ENCODE assay signal across 9 cellular contexts in genomic region chr11:88359529-88359928, GRCh38. TPM values are rescaled to one million over a fixed set of nuclear protein-coding genes. Genes with fewer than 3 reads are reported as not detected.
DNase-seq lines count a peak whose midpoint lies in the region; ATAC-seq, FAIRE-seq and TF ChIP-seq lines count a peak whose summit lies in the region.
"Had no signal": no experiment of that assay in that cellular context is flagged by ENCODE, and none has a peak within 500 bp of the region (broad histone marks: within the 10 kb centered on the region; RNA-seq: fewer than 3 reads in every experiment).

No MANE protein-coding gene starts in this region.

- no peak overlapping the region for H2BK15ac ChIP-seq in mesendoderm (replicated peaks; ENCODE audit: low read depth)

- no peaks in the 10 kb centered on the region for H3K4me1 ChIP-seq in mesendoderm (ENCODE audit: control insufficient read depth, low read depth, low read length)

- H2BK120ac ChIP-seq in mesendoderm (ENCODE audit: low read depth, low read length), result no peak overlapping the region

- H3K9me3 Mint-ChIP-seq in WTC11, result no peaks in the 10 kb centered on the region

- H3K18ac ChIP-seq in mesendoderm (ENCODE audit: low read length), result no peak overlapping the region

- H3K79me1 ChIP-seq in mesendoderm (ENCODE audit: low read length), result no peaks in the 10 kb centered on the region

- POLR2A ChIA-PET in WTC11 (lab: Charles Lee), result no interaction called here

- H4K5ac ChIP-seq in mesendoderm (ENCODE audit: low read length), result no peak overlapping the region

- H2AK5ac ChIP-seq in mesendoderm (ENCODE audit: low read length), result no peak overlapping the region

- H3K27ac ChIP-seq in mesendoderm (ENCODE audit: low read depth, low read length), result no peak overlapping the region

- H3K4me1 Mint-ChIP-seq in WTC11, result peaks cover 24% of the 10 kb centered on the region

- no peaks in the 10 kb centered on the region for H3K79me2 ChIP-seq in mesendoderm (ENCODE audit: control insufficient read depth, insufficient read depth, low read length)

- peak; percentile 90 for FAIRE-seq in GM12892 (lab: Jason Lieb, UNC)

- ATAC-seq in GM21360 (IDR thresholded peaks at IDR 0.05; ENCODE audit: unreplicated experiment) (peak; percentile 55), HG03354 (IDR thresholded peaks at IDR 0.05; ENCODE audit: poor library complexity, severe bottlenecking, unreplicated experiment) (peak; percentile 78), WTC11 (no peak)

- no peaks in the 10 kb centered on the region for H3K27me3 Mint-ChIP-seq in WTC11 (ENCODE audit: low read depth)

- no peak overlapping the region for H3K56ac ChIP-seq in mesendoderm (ENCODE audit: low read length)

- H3K9ac ChIP-seq in mesendoderm (ENCODE audit: low read length), result no peak overlapping the region

- no peak overlapping the region for H2BK5ac ChIP-seq in mesendoderm (ENCODE audit: low read length)

- TF ChIP-seq CTCF in WTC11 (IDR thresholded peaks at IDR 0.05), result no peak

- no CpG with 5 or more reads among the region's 1 CpG for WGBS in mesendoderm (ENCODE audit: extremely low coverage, insufficient coverage, low lambda C conversion rate)

- H4K8ac ChIP-seq in mesendoderm (ENCODE audit: low read depth, low read length), result no peak overlapping the region

- no peak for DNase-seq in GM12892 (ENCODE audit: insufficient read length)
- DNase-seq in WTC11 (ENCODE audit: low spot score), result no peak
- DNase-seq in NCI-H1436 (lab: John Stamatoyannopoulos, UW), result no peak
- no peak for DNase-seq in hepatic stellate cell (ENCODE audit: low spot score)
- no peak for DNase-seq in mesendoderm
- DNase-seq in NCI-H146 treated with DMSO at 0.1 percent for 48 hours (lab: John Stamatoyannopoulos, UW; ENCODE audit: unreplicated experiment), result no peak
- DNase-seq: cortex of kidney had no signal

- H3K4ac ChIP-seq in mesendoderm (ENCODE audit: low read depth, low read length), result no peak overlapping the region

- H3K36me3 ChIP-seq in mesendoderm (ENCODE audit: control insufficient read depth, insufficient read depth, low read length), result no peaks in the 10 kb centered on the region

- no peak for TF ChIP-seq POLR2A in GM12892 (IDR thresholded peaks at IDR 0.05; ENCODE audit: low read depth, low read length)

- CTCF ChIA-PET in WTC11 (lab: Charles Lee), result interaction anchor here (1.1 to 1.4 kb wide), 3 partner anchors 18 to 344 kb away, joined by 4 to 5 read pairs (median 4); no protein-coding TSS in a partner anchor

- H3K36me3 Mint-ChIP-seq in WTC11, result no peaks in the 10 kb centered on the region

- peak overlapping the region; percentile 52; the same call in 1 of the 2 replicates for H3K27ac Mint-ChIP-seq in WTC11

- no peaks in the 10 kb centered on the region for H3K27me3 ChIP-seq in mesendoderm (ENCODE audit: insufficient read depth, low read length, poor library complexity)

- H3K4me2 ChIP-seq in mesendoderm (ENCODE audit: low read length), result no peak overlapping the region

- H3K23ac ChIP-seq in mesendoderm (ENCODE audit: low read length), result no peak overlapping the region

- no peak overlapping the region for H3K4me3 Mint-ChIP-seq in WTC11

- no peak overlapping the region for H3K4me3 ChIP-seq in mesendoderm (ENCODE audit: low read length)

TF ChIP-seq in WTC11, 78 proteins besides CTCF, POLR2A, EP300 and RAD21:
- no peak for TF ChIP-seq AFF4 (CRISPR knock-in tag; IDR thresholded peaks at IDR 0.05; ENCODE audit: borderline replicate concordance)
- no peak for TF ChIP-seq USF1 (CRISPR knock-in tag; IDR thresholded peaks at IDR 0.05)
- no peak for TF ChIP-seq AR (CRISPR knock-in tag; IDR thresholded peaks at IDR 0.05)
TF ChIP-seq in WTC11: peak in this region for 0.

RNA-seq across cellular contexts. Expression of gene CTSC, which starts 22.0 kb away (rescaled TPM):
- 125 TPM for polyA plus RNA-seq in GM12892 (2012; ENCODE audit: missing spikeins)
- 269 to 299 TPM (median 293 TPM) in 3 replicates for total RNA-seq in WTC11 (2021)
- 274 TPM for polyA plus RNA-seq in mesendoderm (2013, experiment 1 of 2)
- polyA plus RNA-seq in mesendoderm (2013, experiment 2 of 2), result 280 TPM
